Comparison of ENCODE assay signal across 17 cellular contexts in the genomic region with DNA sequence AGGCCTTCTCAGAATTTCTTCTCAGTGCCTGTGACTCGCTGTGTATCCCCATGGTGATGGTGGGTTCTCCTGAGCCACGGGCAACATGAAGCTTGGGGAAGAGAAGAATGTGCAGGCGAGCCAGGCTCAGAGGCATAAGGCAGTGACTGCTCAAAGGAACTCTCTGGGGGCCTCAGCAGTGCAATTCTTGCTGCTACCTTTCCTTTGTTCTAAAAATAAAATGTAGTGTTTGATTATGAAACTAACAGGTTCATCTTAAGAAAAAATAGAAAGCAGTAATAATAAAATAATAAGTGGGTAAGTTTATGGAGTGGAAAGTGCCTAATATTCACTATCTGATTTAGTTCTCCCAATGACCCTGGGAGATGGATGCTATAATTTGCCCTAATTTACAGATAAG. TPM values are rescaled to one million over a fixed set of nuclear protein-coding genes. Genes with fewer than 3 reads are reported as not detected.
"Had no signal": no experiment of that assay in that cellular context is flagged by ENCODE, and none has a peak within 500 bp of the region (broad histone marks: within the 10 kb centered on the region; RNA-seq: fewer than 3 reads in every experiment).

No MANE protein-coding gene starts in this region.

- H3K27ac Mint-ChIP-seq: activated CD4-positive, alpha-beta T cell treated with anti-CD3 and anti-CD28 coated beads, Interleukin-2, amount 10 ng/mL, durations not matched to agents 7 days and 5 days; activated CD8-positive, alpha-beta memory T cell treated with anti-CD3 and anti-CD28 coated beads, Interleukin-2, amount 10 ng/mL, durations not matched to agents 7 days and 5 days; activated CD8-positive, alpha-beta T cell treated with anti-CD3 and anti-CD28 coated beads for 36 hours; activated naive CD4-positive, alpha-beta T cell treated with anti-CD3 and anti-CD28 coated beads, Interleukin-2, amount 50 U/mL, for 24 hours; activated T-helper 1 cell treated with anti-CD3 and anti-CD28 coated beads, Interleukin-12 subunit alpha, Interleukin-12 subunit beta, Interleukin-2, Interleukin-4 antibody, amounts not matched to agents 30 ng/mL and 10 ng/mL and 1 ng/mL, durations not matched to agents 14 hours and 24 hours and 36 hours; stimulated activated effector memory CD8-positive, alpha-beta T cell treated with anti-CD3 and anti-CD28 coated beads, Interleukin-12 subunit alpha, Interleukin-12 subunit beta, amount 100 ng/mL, for 72 hours had no signal

- H3K4me3 ChIP-seq: heart left ventricle, mucosa of descending colon, skin epidermis, stomach, suprapubic skin, tibial nerve had no signal

- H3K27ac ChIP-seq: epithelial cell of prostate, heart left ventricle, parathyroid adenoma, skin epidermis, stomach, suprapubic skin, tibial nerve had no signal

- H3K4me3 Mint-ChIP-seq: activated CD4-positive, alpha-beta T cell treated with anti-CD3 and anti-CD28 coated beads, Interleukin-2, amount 10 ng/mL, durations not matched to agents 7 days and 5 days; activated CD8-positive, alpha-beta memory T cell treated with anti-CD3 and anti-CD28 coated beads, Interleukin-2, amount 10 ng/mL, durations not matched to agents 7 days and 5 days; activated CD8-positive, alpha-beta T cell treated with anti-CD3 and anti-CD28 coated beads for 36 hours; activated naive CD4-positive, alpha-beta T cell treated with anti-CD3 and anti-CD28 coated beads, Interleukin-2, amount 50 U/mL, for 24 hours; activated T-helper 1 cell treated with anti-CD3 and anti-CD28 coated beads, Interleukin-12 subunit alpha, Interleukin-12 subunit beta, Interleukin-2, Interleukin-4 antibody, amounts not matched to agents 30 ng/mL and 10 ng/mL and 1 ng/mL, durations not matched to agents 14 hours and 24 hours and 36 hours; brain; stimulated activated effector memory CD8-positive, alpha-beta T cell treated with anti-CD3 and anti-CD28 coated beads, Interleukin-12 subunit alpha, Interleukin-12 subunit beta, amount 100 ng/mL, for 72 hours had no signal

- H3K9me3 Mint-ChIP-seq: activated CD4-positive, alpha-beta T cell treated with anti-CD3 and anti-CD28 coated beads, Interleukin-2, amount 10 ng/mL, durations not matched to agents 7 days and 5 days; activated CD8-positive, alpha-beta T cell treated with anti-CD3 and anti-CD28 coated beads for 36 hours; activated naive CD4-positive, alpha-beta T cell treated with anti-CD3 and anti-CD28 coated beads, Interleukin-2, amount 50 U/mL, for 24 hours; activated T-helper 1 cell treated with anti-CD3 and anti-CD28 coated beads, Interleukin-12 subunit alpha, Interleukin-12 subunit beta, Interleukin-2, Interleukin-4 antibody, amounts not matched to agents 30 ng/mL and 10 ng/mL and 1 ng/mL, durations not matched to agents 14 hours and 24 hours and 36 hours; stimulated activated effector memory CD8-positive, alpha-beta T cell treated with anti-CD3 and anti-CD28 coated beads, Interleukin-12 subunit alpha, Interleukin-12 subunit beta, amount 100 ng/mL, for 72 hours had no signal

- H3K36me3 ChIP-seq: heart left ventricle, stomach, suprapubic skin, tibial nerve had no signal

- H3K27me3 Mint-ChIP-seq: activated naive CD4-positive, alpha-beta T cell treated with anti-CD3 and anti-CD28 coated beads, Interleukin-2, amount 50 U/mL, for 24 hours had no signal

- H3K9me3 ChIP-seq: heart left ventricle, mucosa of descending colon, stomach, suprapubic skin, tibial nerve had no signal

- DNase-seq: activated gamma-delta T cell had no signal

- H3K27me3 ChIP-seq: suprapubic skin, tibial nerve had no signal

- H3K36me3 Mint-ChIP-seq: activated CD8-positive, alpha-beta memory T cell treated with anti-CD3 and anti-CD28 coated beads, Interleukin-2, amount 10 ng/mL, durations not matched to agents 7 days and 5 days; activated naive CD4-positive, alpha-beta T cell treated with anti-CD3 and anti-CD28 coated beads, Interleukin-2, amount 50 U/mL, for 24 hours; brain; stimulated activated effector memory CD8-positive, alpha-beta T cell treated with anti-CD3 and anti-CD28 coated beads, Interleukin-12 subunit alpha, Interleukin-12 subunit beta, amount 100 ng/mL, for 72 hours had no signal

RNA-seq across cellular contexts. Expression of a gene that starts 46.7 kb away (rescaled TPM):
- polyA plus RNA-seq: neural cell had no signal
